Comparison of ENCODE assay signal across 25 cellular contexts in genomic region chr4:76594152-76594551, GRCh38.
A peak's percentile ranks its signal among the peaks of the same experiment; 100 is the strongest.
DNase-seq lines count a peak whose midpoint lies in the region; ATAC-seq and TF ChIP-seq lines count a peak whose summit lies in the region.
"Had no signal": no experiment of that assay in that cellular context is flagged by ENCODE, and none has a peak within 500 bp of the region (broad histone marks: within the 10 kb centered on the region; RNA-seq: fewer than 3 reads in every experiment).

No MANE protein-coding gene starts in this region.

- H3K4me3 ChIP-seq in left lung = no peak overlapping the region
- H3K4me3 ChIP-seq: GM23248, left ventricle myocardium inferior, right lobe of liver had no signal

- peaks cover 0 to 4% of the 10 kb centered on the region in 2 donors for H3K27me3 ChIP-seq in left lung
- H3K27me3 ChIP-seq: right lobe of liver had no signal

- POLR2A ChIA-PET in activated CD8-positive, alpha-beta T cell treated with anti-CD3 and anti-CD28 coated beads, Interleukin-2, amount 10 ng/mL, durations not matched to agents 7 days and 5 days (lab: Charles Lee) = no interaction called here

- TF ChIP-seq POLR2A in erythroblast (IDR thresholded peaks at IDR 0.05; ENCODE audit: low read length) = no peak

- no peak overlapping the region for H3K4me3 Mint-ChIP-seq in activated CD8-positive, alpha-beta T cell treated with anti-CD3 and anti-CD28 coated beads, Interleukin-2, amount 10 ng/mL, durations not matched to agents 7 days and 5 days
- H3K4me3 Mint-ChIP-seq: effector memory CD8-positive, alpha-beta T cell; T-cell had no signal

- no peaks in the 10 kb centered on the region for H3K9me3 Mint-ChIP-seq in activated CD8-positive, alpha-beta T cell treated with anti-CD3 and anti-CD28 coated beads, Interleukin-2, amount 10 ng/mL, durations not matched to agents 7 days and 5 days (ENCODE audit: insufficient read depth)
- H3K9me3 Mint-ChIP-seq: activated naive CD4-positive, alpha-beta T cell treated with anti-CD3 and anti-CD28 coated beads, Interleukin-2, amount 50 U/mL, for 72 hours; effector memory CD8-positive, alpha-beta T cell; T-cell had no signal

- H3K9me3 ChIP-seq in left lung = no peaks in the 10 kb centered on the region
- H3K9me3 ChIP-seq: left ventricle myocardium inferior, right lobe of liver had no signal

- intact Hi-C loops in left lung (cut with DNase I) = no loop called here

- TF ChIP-seq CTCF in left lung (IDR thresholded peaks at IDR 0.05) = no peak

- H3K27ac Mint-ChIP-seq in activated CD8-positive, alpha-beta T cell treated with anti-CD3 and anti-CD28 coated beads, Interleukin-2, amount 10 ng/mL, durations not matched to agents 7 days and 5 days = no peak overlapping the region
- H3K27ac Mint-ChIP-seq: activated naive CD4-positive, alpha-beta T cell treated with anti-CD3 and anti-CD28 coated beads, Interleukin-2, amount 50 U/mL, for 72 hours; effector memory CD8-positive, alpha-beta T cell; T-cell had no signal

- H3K27ac ChIP-seq in left lung = no peak overlapping the region
- H3K27ac ChIP-seq: GM23248, left ventricle myocardium inferior, right lobe of liver, WERI-Rb-1 had no signal

- ATAC-seq in left lung = peak; percentile 6
- ATAC-seq in HG03095 (IDR thresholded peaks at IDR 0.05; ENCODE audit: unreplicated experiment) = no peak
- no peak for ATAC-seq in activated CD8-positive, alpha-beta T cell treated with anti-CD3 and anti-CD28 coated beads, Interleukin-2, amount 10 ng/mL, durations not matched to agents 7 days and 5 days
- no peak for ATAC-seq in HG02763 (IDR thresholded peaks at IDR 0.05; ENCODE audit: unreplicated experiment)
- ATAC-seq: activated naive CD4-positive, alpha-beta T cell treated with anti-CD3 and anti-CD28 coated beads, Interleukin-2, amount 50 U/mL, for 72 hours; effector memory CD8-positive, alpha-beta T cell; T-cell had no signal

- no peaks in the 10 kb centered on the region for H3K4me1 Mint-ChIP-seq in activated CD8-positive, alpha-beta T cell treated with anti-CD3 and anti-CD28 coated beads, Interleukin-2, amount 10 ng/mL, durations not matched to agents 7 days and 5 days (ENCODE audit: low read depth)
- H3K4me1 Mint-ChIP-seq: T-cell had no signal

- H3K36me3 ChIP-seq in left lung = no peaks in the 10 kb centered on the region
- H3K36me3 ChIP-seq: left ventricle myocardium inferior, right lobe of liver, WERI-Rb-1 had no signal

- CTCF ChIA-PET in activated CD8-positive, alpha-beta T cell treated with anti-CD3 and anti-CD28 coated beads, Interleukin-2, amount 10 ng/mL, durations not matched to agents 7 days and 5 days (lab: Charles Lee) = interaction anchor here (1.1 kb wide), 1 partner anchor 9 kb away, joined by 3 read pairs; no protein-coding TSS in a partner anchor

- no peaks in the 10 kb centered on the region for H3K36me3 Mint-ChIP-seq in activated CD8-positive, alpha-beta T cell treated with anti-CD3 and anti-CD28 coated beads, Interleukin-2, amount 10 ng/mL, durations not matched to agents 7 days and 5 days (ENCODE audit: low read depth)
- H3K36me3 Mint-ChIP-seq: activated naive CD4-positive, alpha-beta T cell treated with anti-CD3 and anti-CD28 coated beads, Interleukin-2, amount 50 U/mL, for 72 hours; T-cell had no signal

- H3K4me1 ChIP-seq in left lung = peaks cover 0 to 3% of the 10 kb centered on the region in 2 donors

- peak; percentile 18 for DNase-seq in NCI-H146 (lab: John Stamatoyannopoulos, UW)
- DNase-seq in NCI-H146 treated with DMSO at 0.1 percent for 48 hours (lab: John Stamatoyannopoulos, UW; ENCODE audit: unreplicated experiment) = no peak
- peak; percentile 27 for DNase-seq in SHP77 treated with DMSO at 0.1 percent for 48 hours (lab: John Stamatoyannopoulos, UW)
- DNase-seq in left lung = no peak
- DNase-seq in erythroblast (lab: John Stamatoyannopoulos, UW) = no peak
- no peak for DNase-seq in activated CD8-positive, alpha-beta T cell treated with anti-CD3 and anti-CD28 coated beads, Interleukin-2, amount 10 ng/mL, durations not matched to agents 7 days and 5 days
- DNase-seq: 8988T; activated CD4-positive, alpha-beta T cell treated with anti-CD3 and anti-CD28 coated beads for 48 hours; activated effector memory CD4-positive, alpha-beta T cell treated with Interleukin-2 at 50 U/mL for 16 hours; amygdala; effector memory CD8-positive, alpha-beta T cell; EL; GM23248; left ventricle myocardium inferior; mesendoderm; NCI-H1105 treated with DMSO at 0.1 percent for 48 hours; right lobe of liver; RPMI8226; stimulated activated CD4-positive, alpha-beta T cell treated with anti-CD3 and anti-CD28 coated beads, Interleukin-4, amount 100 ng/mL, for 24 hours; T-cell; trophoblast cell; WERI-Rb-1 had no signal

- peaks cover 13% of the 10 kb centered on the region for H3K27me3 Mint-ChIP-seq in activated CD8-positive, alpha-beta T cell treated with anti-CD3 and anti-CD28 coated beads, Interleukin-2, amount 10 ng/mL, durations not matched to agents 7 days and 5 days (ENCODE audit: low read depth)

Comparison
In these comparisons a context has a peak if more than half of its experiments do, and no peak if none do; other contexts are left out.
1. DNase-seq: peak in NCI-H146 (single experiment) and SHP77 treated with DMSO at 0.1 percent for 48 hours (single experiment); none in NCI-H146 treated with DMSO at 0.1 percent for 48 hours (single experiment), left lung (0 of 2), erythroblast (0 of 2) and activated CD8-positive, alpha-beta T cell treated with anti-CD3 and anti-CD28 coated beads, Interleukin-2, amount 10 ng/mL, durations not matched to agents 7 days and 5 days (single experiment).